ENCODE assay signal across 13 cellular contexts in genomic region chr11:44573333-44573732, GRCh38. TPM values are rescaled to one million over a fixed set of nuclear protein-coding genes. Genes with fewer than 3 reads are reported as not detected.
A peak's percentile ranks its signal among the peaks of the same experiment; 100 is the strongest.
DNase-seq lines count a peak whose midpoint lies in the region; ATAC-seq and TF ChIP-seq lines count a peak whose summit lies in the region.
"Had no signal": no experiment of that assay in that cellular context is flagged by ENCODE, and none has a peak within 500 bp of the region (broad histone marks: within the 10 kb centered on the region; RNA-seq: fewer than 3 reads in every experiment).

No MANE protein-coding gene starts in this region.

- TF ChIP-seq POLR2A in spleen (IDR thresholded peaks at IDR 0.05), result no peak

- peaks cover 39 to 100% (median 99%) of the 10 kb centered on the region in 6 donors for H3K4me1 ChIP-seq in spleen

- peak overlapping the region; percentile 90 for H3K27ac Mint-ChIP-seq in T-helper 2 cell treated with Interferon-gamma antibody and Interleukin-4, amounts not matched to agents 5 μg/mL and 100 μg/mL, for 36 hours
- peak overlapping the region; percentile 77 for H3K27ac Mint-ChIP-seq in central memory CD8-positive, alpha-beta T cell (ENCODE audit: low read depth)

- TF ChIP-seq CTCF in spleen (IDR thresholded peaks at IDR 0.05 in 8 of 11, conservative IDR thresholded peaks at IDR 0.05 in 3 of 11), result no peak

- WGBS in spleen, 5 donors, result 45 to 82% (median 65%) methylated on average over 3 of the region's 3 CpGs

- H3K27me3 ChIP-seq in MG63, result no peaks in the 10 kb centered on the region
- no peaks in the 10 kb centered on the region for H3K27me3 ChIP-seq in spleen (replicated peaks in 1 of 7)

- H3K4me1 Mint-ChIP-seq in T-helper 2 cell treated with Interferon-gamma antibody and Interleukin-4, amounts not matched to agents 5 μg/mL and 100 μg/mL, for 36 hours (ENCODE audit: low read depth), result peaks cover 88% of the 10 kb centered on the region
- peaks cover 88% of the 10 kb centered on the region for H3K4me1 Mint-ChIP-seq in central memory CD8-positive, alpha-beta T cell

- peak; percentile 59 for DNase-seq in T-helper 2 cell treated with Interferon-gamma antibody and Interleukin-4, amounts not matched to agents 5 μg/mL and 100 μg/mL, for 36 hours (ENCODE audit: low spot score)
- no peak for DNase-seq in T-helper 2 cell
- DNase-seq in MG63, result peak; percentile 32
- DNase-seq in central memory CD8-positive, alpha-beta T cell (ENCODE audit: low spot score in 2 of 2), result no peak
- peak; percentile 41 for DNase-seq in spleen
- no peak for DNase-seq in AG08396 (ENCODE audit: low spot score)
- DNase-seq: activated CD8-positive, alpha-beta memory T cell treated with anti-CD3 and anti-CD28 coated beads, Interleukin-2, amount 50 U/mL, for 48 hours; central memory CD4-positive, alpha-beta T cell; immature natural killer cell; NCI-H2081 treated with DMSO at 0.1 percent for 48 hours had no signal

- peak overlapping the region; percentile 82 for H3K4me3 Mint-ChIP-seq in T-helper 2 cell treated with Interferon-gamma antibody and Interleukin-4, amounts not matched to agents 5 μg/mL and 100 μg/mL, for 36 hours
- peak overlapping the region; percentile 59 for H3K4me3 Mint-ChIP-seq in central memory CD8-positive, alpha-beta T cell

- peak overlapping the region in 6 of 8 donors; percentile 10 to 80 (median 66) for H3K27ac ChIP-seq in spleen
- H3K27ac ChIP-seq: A549 had no signal

- no peaks in the 10 kb centered on the region for H3K9me3 ChIP-seq in MG63
- no peaks in the 10 kb centered on the region for H3K9me3 ChIP-seq in spleen
- H3K9me3 ChIP-seq: A549 had no signal

- no peaks in the 10 kb centered on the region for H3K9me3 Mint-ChIP-seq in T-helper 2 cell treated with Interferon-gamma antibody and Interleukin-4, amounts not matched to agents 5 μg/mL and 100 μg/mL, for 36 hours
- no peaks in the 10 kb centered on the region for H3K9me3 Mint-ChIP-seq in central memory CD8-positive, alpha-beta T cell
- H3K9me3 Mint-ChIP-seq: immature natural killer cell had no signal

- H3K36me3 Mint-ChIP-seq in T-helper 2 cell treated with Interferon-gamma antibody and Interleukin-4, amounts not matched to agents 5 μg/mL and 100 μg/mL, for 36 hours (ENCODE audit: low read depth), result peaks cover 42% of the 10 kb centered on the region
- H3K36me3 Mint-ChIP-seq in central memory CD8-positive, alpha-beta T cell (ENCODE audit: insufficient read depth), result peaks cover 9% of the 10 kb centered on the region
- H3K36me3 Mint-ChIP-seq: immature natural killer cell had no signal

- intact Hi-C loops in spleen (cut with DNase I; ENCODE audit: low total_unique reads), result no loop called here

- no peak for ATAC-seq in central memory CD8-positive, alpha-beta T cell (replicated peaks; ENCODE audit: extremely low read depth, poor library complexity, severe bottlenecking)
- ATAC-seq in GM21737 (IDR thresholded peaks at IDR 0.05; ENCODE audit: unreplicated experiment) (no peak), GM18861 (IDR thresholded peaks at IDR 0.05; ENCODE audit: unreplicated experiment) (no peak)
- ATAC-seq: A549 had no signal

- H3K27me3 Mint-ChIP-seq in T-helper 2 cell treated with Interferon-gamma antibody and Interleukin-4, amounts not matched to agents 5 μg/mL and 100 μg/mL, for 36 hours (ENCODE audit: low read depth), result no peaks in the 10 kb centered on the region
- no peaks in the 10 kb centered on the region for H3K27me3 Mint-ChIP-seq in central memory CD8-positive, alpha-beta T cell

- H3K36me3 ChIP-seq in MG63 (no peaks in the 10 kb centered on the region; the same call in 1 of the 2 replicates), spleen (peaks cover 0 to 33% (median 0%) of the 10 kb centered on the region in 6 donors)

- H3K4me3 ChIP-seq in MG63 (no peak overlapping the region), spleen (no peak overlapping the region)
- H3K4me3 ChIP-seq: A549 had no signal

RNA-seq across cellular contexts. Expression of gene CD82, which starts 7.9 kb away (rescaled TPM):
- 34.5 and 61.3 TPM in 2 replicates for total RNA-seq in MG63 (2014; rRNA removed; shearing (Covaris generic); ENCODE audit: low replicate concordance)
- 100 to 1,000 TPM in 4 of 7 donors, 10 to 100 TPM in 3; 65.3 to 174 (median 125) TPM for total RNA-seq in spleen
- polyA plus RNA-seq in spleen, result 100 to 1,000 TPM in 1 of 3 donors, 10 to 100 TPM in 2; 27.8 to 111 (median 35.3) TPM

Comparison
In these comparisons a context has a peak if more than half of its experiments do, and no peak if none do; other contexts are left out.
1. DNase-seq: peak in T-helper 2 cell treated with Interferon-gamma antibody and Interleukin-4, amounts not matched to agents 5 μg/mL and 100 μg/mL, for 36 hours (single experiment), MG63 (single experiment) and spleen (single experiment); none in T-helper 2 cell (0 of 5), central memory CD8-positive, alpha-beta T cell (0 of 2) and AG08396 (single experiment).